Comparison of ENCODE assay signal across 1 cellular context in genomic region chr1:94207695-94208094, GRCh38.
TF ChIP-seq lines count a peak whose summit lies in the region.

No MANE protein-coding gene starts in this region.

TF ChIP-seq in GM23338, 12 proteins besides CTCF, POLR2A, EP300 and RAD21:
- TF ChIP-seq ZNF462 (CRISPR knock-in tag; IDR thresholded peaks at IDR 0.05), result no peak
- no peak for TF ChIP-seq ZNF114 (CRISPR knock-in tag; IDR thresholded peaks at IDR 0.05)
- no peak for TF ChIP-seq CREB1 (CRISPR knock-in tag; IDR thresholded peaks at IDR 0.05; ENCODE audit: low read depth)
- TF ChIP-seq ZNF331 (CRISPR knock-in tag; IDR thresholded peaks at IDR 0.05; ENCODE audit: low read depth), result no peak
- TF ChIP-seq JUNB (IDR thresholded peaks at IDR 0.05; ENCODE audit: unreplicated experiment), result no peak
- TF ChIP-seq REST (IDR thresholded peaks at IDR 0.05; ENCODE audit: unreplicated experiment), result no peak
- TF ChIP-seq EZH2phosphoT487 (IDR thresholded peaks at IDR 0.05; ENCODE audit: unreplicated experiment), result no peak
- TF ChIP-seq NANOG (IDR thresholded peaks at IDR 0.05; ENCODE audit: borderline replicate concordance), result no peak
- TF ChIP-seq POLR2AphosphoS5 (IDR thresholded peaks at IDR 0.05; ENCODE audit: low read depth), result no peak
- no peak for TF ChIP-seq ETS1 (IDR thresholded peaks at IDR 0.05)
- no peak for TF ChIP-seq STAT1 (IDR thresholded peaks at IDR 0.05; ENCODE audit: unreplicated experiment)
